ENCODE assay signal across 32 cellular contexts in genomic region chr22:27137809-27138400, GRCh38.
DNase-seq lines count a peak whose midpoint lies in the region; ATAC-seq and TF ChIP-seq lines count a peak whose summit lies in the region.
"Had no signal": no experiment of that assay in that cellular context is flagged by ENCODE, and none has a peak within 500 bp of the region (broad histone marks: within the 10 kb centered on the region; RNA-seq: fewer than 3 reads in every experiment).

No MANE protein-coding gene starts in this region.

- H3K23ac ChIP-seq in neuronal stem cell (ENCODE audit: low read depth, low read length, poor library complexity) = no peak overlapping the region

- peak overlapping the region; percentile 52 for H2BK15ac ChIP-seq in neuronal stem cell (ENCODE audit: low read length)

- no peaks in the 10 kb centered on the region for H3K36me3 Mint-ChIP-seq in brain
- H3K36me3 Mint-ChIP-seq: activated CD4-positive, alpha-beta memory T cell treated with anti-CD3 and anti-CD28 coated beads for 36 hours; CD4-positive, alpha-beta memory T cell; immature natural killer cell; natural killer cell treated with Interleukin-12 subunit alpha and Interleukin-12 subunit beta and Interleukin-15 and Interleukin-18, amount 100 ng/mL, for 72 hours had no signal

- H3K27me3 ChIP-seq in neuronal stem cell (ENCODE audit: control insufficient read depth in 3 of 3, insufficient read depth in 3 of 3, low read depth in 1 of 3, low read length in 3 of 3) = peaks cover 0 to 10% (median 0%) of the 10 kb centered on the region in 3 experiments
- H3K27me3 ChIP-seq: brain microvascular endothelial cell, colonic mucosa, sigmoid colon, transverse colon had no signal

- H4K8ac ChIP-seq in neuronal stem cell (ENCODE audit: low read depth, low read length) = no peak overlapping the region

- peak overlapping the region; percentile 48 for H2BK12ac ChIP-seq in neuronal stem cell (ENCODE audit: low read length)

- no peak overlapping the region for H3K4me2 ChIP-seq in neuronal stem cell (ENCODE audit: insufficient read depth, low read length, poor library complexity, severe bottlenecking)

- H2BK5ac ChIP-seq in neuronal stem cell (ENCODE audit: low read length) = no peak overlapping the region

- peak overlapping the region; percentile 75 for H3K18ac ChIP-seq in neuronal stem cell (ENCODE audit: low read length)

- H3K4me1 ChIP-seq in neuronal stem cell (ENCODE audit: control insufficient read depth in 2 of 2, insufficient read depth in 1 of 2, low read depth in 1 of 2, low read length in 2 of 2) = peaks cover 8 to 31% of the 10 kb centered on the region in 2 donors
- H3K4me1 ChIP-seq: colonic mucosa, parathyroid adenoma had no signal

- H3K27me3 Mint-ChIP-seq in brain = peaks cover 25% of the 10 kb centered on the region

- H3K9me3 ChIP-seq in neuronal stem cell (replicated peaks in 1 of 2; ENCODE audit: control insufficient read depth in 2 of 2, insufficient read depth in 1 of 2, low read depth in 1 of 2, low read length in 2 of 2) = peaks cover 7 to 8% of the 10 kb centered on the region in 2 donors
- H3K9me3 ChIP-seq: colonic mucosa, transverse colon had no signal

- H3K27ac Mint-ChIP-seq in brain = peak overlapping the region; percentile 32 to 96 (median 81)
- H3K27ac Mint-ChIP-seq: activated CD4-positive, alpha-beta memory T cell treated with anti-CD3 and anti-CD28 coated beads for 36 hours; activated naive CD8-positive, alpha-beta T cell treated with anti-CD3 and anti-CD28 coated beads, Interleukin-2, amount 50 U/mL, for 24 hours; CD4-positive, alpha-beta memory T cell; effector memory CD8-positive, alpha-beta T cell; immature natural killer cell; natural killer cell treated with Interleukin-12 subunit alpha and Interleukin-12 subunit beta and Interleukin-15 and Interleukin-18, amount 100 ng/mL, for 72 hours had no signal

- no peak overlapping the region for H3K4ac ChIP-seq in neuronal stem cell (ENCODE audit: low read length)

- peak overlapping the region; percentile 15 for H4K91ac ChIP-seq in neuronal stem cell (ENCODE audit: low read depth, low read length, poor library complexity)

- H3K79me1 ChIP-seq in neuronal stem cell (ENCODE audit: low read depth, low read length) = no peaks in the 10 kb centered on the region

- peak overlapping the region; percentile 5 for H3K9ac ChIP-seq in neuronal stem cell (ENCODE audit: low read depth, low read length, poor library complexity)
- H3K9ac ChIP-seq: parathyroid adenoma had no signal

- no peaks in the 10 kb centered on the region for H3K36me3 ChIP-seq in neuronal stem cell (replicated peaks in 1 of 2; ENCODE audit: control insufficient read depth in 2 of 2, insufficient read depth in 2 of 2, low read length in 2 of 2)
- H3K36me3 ChIP-seq: brain microvascular endothelial cell, colonic mucosa, sigmoid colon, stomach, transverse colon had no signal

- no peak overlapping the region for H3K4me3 ChIP-seq in neuronal stem cell (ENCODE audit: low read length in 2 of 2)
- H3K4me3 ChIP-seq: colonic mucosa, sigmoid colon, stomach, transverse colon had no signal

- peak overlapping the region in 1 of 5 experiments; percentile 11 for H3K4me3 Mint-ChIP-seq in brain
- H3K4me3 Mint-ChIP-seq: activated CD4-positive, alpha-beta memory T cell treated with anti-CD3 and anti-CD28 coated beads for 36 hours; activated naive CD8-positive, alpha-beta T cell treated with anti-CD3 and anti-CD28 coated beads, Interleukin-2, amount 50 U/mL, for 24 hours; CD4-positive, alpha-beta memory T cell; effector memory CD8-positive, alpha-beta T cell; immature natural killer cell; natural killer cell treated with Interleukin-12 subunit alpha and Interleukin-12 subunit beta and Interleukin-15 and Interleukin-18, amount 100 ng/mL, for 72 hours had no signal

- no CpG with 5 or more reads among the region's 13 CpGs for WGBS in neuronal stem cell (ENCODE audit: extremely low coverage in 2 of 2, insufficient read length in 2 of 2, insufficient replicate concordance in 1 of 2), 2 donors

- H2AFZ ChIP-seq in neuronal stem cell (ENCODE audit: low read length) = peak overlapping the region; percentile 47
- H2AFZ ChIP-seq: parathyroid adenoma had no signal

- DNase-seq in AG20443 (ENCODE audit: low spot score) = peak; percentile 34
- peak; percentile 26 for DNase-seq in GM03348 (ENCODE audit: low spot score)
- no peak for DNase-seq in neuronal stem cell (ENCODE audit: low spot score)
- DNase-seq in COLO829 (ENCODE audit: low spot score) = no peak
- DNase-seq: activated CD4-positive, alpha-beta memory T cell treated with anti-CD3 and anti-CD28 coated beads for 36 hours; activated gamma-delta T cell treated with Interleukin-2 at 50 U/mL for 16 hours; activated naive CD8-positive, alpha-beta T cell treated with anti-CD3 and anti-CD28 coated beads, Interleukin-2, amount 50 U/mL, for 24 hours; brain microvascular endothelial cell; CD4-positive, alpha-beta memory T cell; colonic mucosa; effector memory CD8-positive, alpha-beta T cell; GDM1; hippocampal formation; immature natural killer cell; NCI-H187; NCI-H345; PC-3; SHP77; sigmoid colon; stimulated activated CD4-positive, alpha-beta T cell treated with anti-CD3 and anti-CD28 coated beads, Interleukin-15, amount 100 ng/mL, for 24 hours; stomach; T-helper 1 cell; transverse colon had no signal

- peaks cover 3 to 15% (median 11%) of the 10 kb centered on the region in 5 experiments for H3K9me3 Mint-ChIP-seq in brain
- H3K9me3 Mint-ChIP-seq: activated CD4-positive, alpha-beta memory T cell treated with anti-CD3 and anti-CD28 coated beads for 36 hours; immature natural killer cell; natural killer cell treated with Interleukin-12 subunit alpha and Interleukin-12 subunit beta and Interleukin-15 and Interleukin-18, amount 100 ng/mL, for 72 hours had no signal

- H3K4me1 Mint-ChIP-seq in brain = peaks cover 66% of the 10 kb centered on the region
- H3K4me1 Mint-ChIP-seq: activated naive CD8-positive, alpha-beta T cell treated with anti-CD3 and anti-CD28 coated beads, Interleukin-2, amount 50 U/mL, for 24 hours; CD4-positive, alpha-beta memory T cell; immature natural killer cell had no signal

- H3K14ac ChIP-seq in neuronal stem cell (ENCODE audit: low read length) = peak overlapping the region; percentile 50

- no peak for ATAC-seq in HG03139 (IDR thresholded peaks at IDR 0.05; ENCODE audit: unreplicated experiment)
- no peak for ATAC-seq in HG03378 (IDR thresholded peaks at IDR 0.05; ENCODE audit: unreplicated experiment)
- ATAC-seq: activated CD4-positive, CD25-positive, alpha-beta regulatory T cell treated with anti-CD3 and anti-CD28 coated beads, Interleukin-2, amount 50 U/mL, for 24 hours; activated naive CD8-positive, alpha-beta T cell treated with anti-CD3 and anti-CD28 coated beads, Interleukin-2, amount 50 U/mL, for 24 hours; effector memory CD8-positive, alpha-beta T cell; esophagus mucosa; HepG2; natural killer cell treated with Interleukin-12 subunit alpha and Interleukin-12 subunit beta and Interleukin-15 and Interleukin-18, amount 100 ng/mL, for 72 hours; PC-3 had no signal

- peak overlapping the region; percentile 69 for H2BK120ac ChIP-seq in neuronal stem cell (ENCODE audit: low read depth, low read length)

- TF ChIP-seq CTCF in brain (conservative IDR thresholded peaks at IDR 0.05) = no peak

- H2AK5ac ChIP-seq in neuronal stem cell (ENCODE audit: low read depth, low read length) = peak overlapping the region; percentile 43

- no peak overlapping the region for H3K27ac ChIP-seq in neuronal stem cell (replicated peaks; ENCODE audit: low read length)
- H3K27ac ChIP-seq: brain microvascular endothelial cell, colonic mucosa, HL-60, parathyroid adenoma, sigmoid colon, stomach, transverse colon had no signal

Comparison
In these comparisons a context has a peak if more than half of its experiments do, and no peak if none do; other contexts are left out.
1. DNase-seq: peak in AG20443 (single experiment) and GM03348 (single experiment); none in neuronal stem cell (single experiment) and COLO829 (single experiment).